22 cellular contexts compared by ENCODE assay signal in the genomic region with DNA sequence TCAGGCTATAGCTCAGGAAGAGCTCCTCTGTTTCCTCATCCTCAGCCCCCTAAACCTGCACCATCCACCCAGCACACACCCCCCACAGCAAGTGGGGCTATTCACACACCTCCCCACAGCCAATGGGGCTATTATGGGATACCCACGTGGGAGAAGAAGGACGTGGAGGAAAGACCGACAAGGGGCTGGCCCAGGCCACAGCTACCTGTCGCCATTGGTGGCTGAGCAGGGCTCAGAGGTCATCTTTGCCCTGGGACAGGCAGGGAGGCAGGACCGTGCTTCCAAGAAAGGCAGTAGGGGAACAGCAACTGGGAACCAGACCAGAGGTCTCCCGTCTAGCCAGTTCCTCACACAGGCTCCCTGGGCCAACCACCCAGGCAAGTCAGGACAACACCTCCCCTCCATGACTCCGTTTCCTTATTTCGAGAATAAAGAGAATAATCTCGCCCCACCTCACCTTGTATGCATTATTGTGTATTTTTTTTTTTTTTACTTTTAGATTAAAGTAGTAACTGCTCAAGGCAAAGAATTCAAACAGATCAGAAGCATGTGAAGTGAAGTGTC.
DNase-seq lines count a peak whose midpoint lies in the region; ATAC-seq, FAIRE-seq and TF ChIP-seq lines count a peak whose summit lies in the region.
"Had no signal": no experiment of that assay in that cellular context is flagged by ENCODE, and none has a peak within 500 bp of the region (broad histone marks: within the 10 kb centered on the region; RNA-seq: fewer than 3 reads in every experiment).

No MANE protein-coding gene starts in this region.

- in situ Hi-C loops in GM23248 (cut with MboI): no loop called here

- peak overlapping the region; percentile 76 for H3K4me2 ChIP-seq in keratinocyte (ENCODE audit: control insufficient read depth, extremely low read depth, insufficient read depth, low read depth, low read length)
- H3K4me2 ChIP-seq in GM23248 (ENCODE audit: unreplicated experiment): no peak overlapping the region
- H3K4me2 ChIP-seq: KMS-11 had no signal

- DNase-seq in heart left ventricle: peak in 3 of 5 donors; percentile 12 to 20 (median 13)
- no peak for DNase-seq in Right ventricle myocardium inferior (ENCODE audit: missing footprints)
- peak; percentile 83 for DNase-seq in epithelial cell of esophagus (ENCODE audit: low read depth)
- no peak for DNase-seq in keratinocyte (ENCODE audit: low read depth, low spot score)
- DNase-seq in ureter (ENCODE audit: low spot score): peak; percentile 60
- no peak for DNase-seq in GM23248
- no peak for DNase-seq in effector CD4-positive, alpha-beta T cell
- DNase-seq: EL, GF-D8, IMR-90, MV-4-11, NCI-H1694, NCI-H2081, NCI-H2171 treated with DMSO at 0.1 percent for 48 hours, NCI-H524 treated with DMSO at 0.1 percent for 48 hours, NCI-H82, Peyer's patch had no signal

- peak overlapping the region; percentile 26 for H3K9ac ChIP-seq in keratinocyte (ENCODE audit: control insufficient read depth, extremely low read depth, insufficient read depth, low read length)
- H3K9ac ChIP-seq in GM23248: no peak overlapping the region
- H3K9ac ChIP-seq: KMS-11 had no signal

- H3K9me1 ChIP-seq in keratinocyte (ENCODE audit: control insufficient read depth, extremely low read depth, insufficient read depth, low read length): peaks cover 4% of the 10 kb centered on the region

- H3K9me2 ChIP-seq in GM23248 (ENCODE audit: insufficient read depth): no peaks in the 10 kb centered on the region

- intact Hi-C loops in heart left ventricle (cut with DNase I) (no loop called here), Right ventricle myocardium inferior (cut with DNase I) (no loop called here)

- H3K4me3 ChIP-seq in heart left ventricle: no peak overlapping the region
- no peak overlapping the region for H3K4me3 ChIP-seq in epithelial cell of esophagus (ENCODE audit: low read length)
- H3K4me3 ChIP-seq in keratinocyte (ENCODE audit: control insufficient read depth in 2 of 3, extremely low read depth in 1 of 3, insufficient read depth in 2 of 3, low read depth in 1 of 3, low read length in 3 of 3): peak overlapping the region in 1 of 3 experiments; percentile 25
- H3K4me3 ChIP-seq in GM23248: no peak overlapping the region
- H3K4me3 ChIP-seq: HAP-1, Peyer's patch had no signal

- H3F3A ChIP-seq in GM23248 (ENCODE audit: insufficient read depth): no peaks in the 10 kb centered on the region

- H3K9me3 ChIP-seq in heart left ventricle (no peaks in the 10 kb centered on the region), keratinocyte (ENCODE audit: control insufficient read depth, low read depth, low read length) (no peaks in the 10 kb centered on the region), GM23248 (ENCODE audit: low read depth) (no peaks in the 10 kb centered on the region)
- H3K9me3 ChIP-seq: HAP-1, Peyer's patch had no signal

- dilution Hi-C loops in keratinocyte (cut with MboI; ENCODE audit: extremely low pct_ligation_motif_present, low sequenced_read_pairs): no loop called here

- FAIRE-seq in keratinocyte (lab: Jason Lieb, UNC): peak; percentile 94
- FAIRE-seq: A204.1, HTR-8/SVneo had no signal

- TF ChIP-seq POLR2A in heart left ventricle (IDR thresholded peaks at IDR 0.05): no peak

- H3K27me3 ChIP-seq in heart left ventricle (peaks cover 0 to 17% (median 0%) of the 10 kb centered on the region in 9 donors), keratinocyte (ENCODE audit: control insufficient read depth, extremely low read depth, insufficient read depth, low read length) (no peaks in the 10 kb centered on the region), GM23248 (replicated peaks; ENCODE audit: insufficient read depth) (peaks cover 25% of the 10 kb centered on the region)
- H3K27me3 ChIP-seq: Peyer's patch had no signal

- WGBS in heart left ventricle, 4 donors: 67 to 81% (median 75%) methylated on average over 9 of the region's 9 CpGs
- 57 to 66% methylated on average over 9 of the region's 9 CpGs for WGBS in GM23248 (ENCODE audit: low coverage in 1 of 2, low lambda C conversion rate in 2 of 2, missing lambda C conversion rate in 2 of 2), 2 experiments

- H3K79me2 ChIP-seq in keratinocyte (ENCODE audit: control insufficient read depth, insufficient read depth, low read length) (no peaks in the 10 kb centered on the region), GM23248 (ENCODE audit: insufficient read depth) (no peaks in the 10 kb centered on the region)

- ATAC-seq in heart left ventricle (no peak), Right ventricle myocardium inferior (no peak), HG03457 (IDR thresholded peaks at IDR 0.05; ENCODE audit: unreplicated experiment) (no peak)

- no peaks in the 10 kb centered on the region for H3K36me3 ChIP-seq in heart left ventricle
- H3K36me3 ChIP-seq in keratinocyte (ENCODE audit: control insufficient read depth in 2 of 2, extremely low read depth in 1 of 2, insufficient read depth in 2 of 2, low read length in 2 of 2): no peaks in the 10 kb centered on the region
- no peaks in the 10 kb centered on the region for H3K36me3 ChIP-seq in GM23248 (ENCODE audit: low read depth)
- H3K36me3 ChIP-seq: HAP-1, Peyer's patch had no signal

- H4K20me1 ChIP-seq in keratinocyte (ENCODE audit: control insufficient read depth, extremely low read depth, insufficient read depth, low read length): no peaks in the 10 kb centered on the region
- no peaks in the 10 kb centered on the region for H4K20me1 ChIP-seq in GM23248 (ENCODE audit: insufficient read depth)

- no peak overlapping the region for H3K27ac ChIP-seq in heart left ventricle
- peak overlapping the region; percentile 58 for H3K27ac ChIP-seq in keratinocyte (ENCODE audit: control insufficient read depth, insufficient read depth, low read length)
- H3K27ac ChIP-seq in GM23248: no peak overlapping the region
- H3K27ac ChIP-seq: KMS-11, Peyer's patch had no signal

- TF ChIP-seq CTCF in heart left ventricle (IDR thresholded peaks at IDR 0.05) (no peak), epithelial cell of esophagus (IDR thresholded peaks at IDR 0.05; ENCODE audit: insufficient read depth, low read depth, low read length, missing control alignments) (no peak), keratinocyte (optimal IDR thresholded peaks at IDR 0.05 in 1 of 3, IDR thresholded peaks at IDR 0.05 in 1 of 3, conservative IDR thresholded peaks at IDR 0.05 in 1 of 3; ENCODE audit: extremely low read depth in 1 of 3, insufficient read depth in 2 of 3, low read length in 3 of 3) (no peak)

- peak overlapping the region; percentile 92 for H2AFZ ChIP-seq in keratinocyte (ENCODE audit: control insufficient read depth, low read length)
- H2AFZ ChIP-seq in GM23248: no peak overlapping the region

- H3K4me1 ChIP-seq in heart left ventricle: no peaks in the 10 kb centered on the region
- peaks cover 8% of the 10 kb centered on the region for H3K4me1 ChIP-seq in keratinocyte (ENCODE audit: control insufficient read depth, extremely low read depth, insufficient read depth, low read length)
- peaks cover 3% of the 10 kb centered on the region; the same call in 1 of the 2 replicates for H3K4me1 ChIP-seq in GM23248 (ENCODE audit: insufficient read depth)
- H3K4me1 ChIP-seq: HAP-1, Peyer's patch had no signal

Comparison
In these comparisons a context has a peak if more than half of its experiments do, and no peak if none do; other contexts are left out.
1. DNase-seq: peak in heart left ventricle (3 of 5), epithelial cell of esophagus (single experiment) and ureter (single experiment); none in Right ventricle myocardium inferior (single experiment), keratinocyte (single experiment), GM23248 (single experiment) and effector CD4-positive, alpha-beta T cell (single experiment).